ENCODE assay signal across 8 cellular contexts in the genomic region with DNA sequence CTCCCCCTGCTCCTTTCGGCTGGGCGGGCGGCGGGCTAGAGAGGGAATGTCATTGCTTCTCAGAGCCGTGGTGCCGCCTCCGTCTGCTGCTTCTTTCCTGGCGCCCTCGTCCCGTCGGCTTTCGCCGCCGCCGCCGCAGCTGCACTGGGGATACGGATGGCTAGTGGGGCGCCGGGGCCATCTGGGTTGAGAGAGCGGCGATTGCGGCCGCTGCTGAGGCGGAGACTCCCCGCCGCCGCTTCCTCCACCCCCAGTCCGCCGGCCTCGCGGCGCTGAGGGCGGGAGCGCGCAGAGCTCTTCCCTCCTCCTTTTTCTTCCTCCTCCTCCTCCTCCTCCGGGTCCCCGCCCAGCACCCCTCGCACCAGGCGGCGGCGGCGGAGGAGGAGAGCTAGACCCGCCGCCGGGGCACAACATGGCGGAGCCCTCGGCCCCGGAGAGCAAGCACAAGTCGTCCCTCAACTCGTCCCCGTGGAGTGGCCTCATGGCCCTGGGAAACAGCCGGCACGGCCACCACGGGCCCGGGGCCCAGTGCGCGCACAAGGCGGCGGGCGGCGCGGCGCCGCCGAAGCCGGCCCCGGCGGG. TPM values are rescaled to one million over a fixed set of nuclear protein-coding genes. Genes with fewer than 3 reads are reported as not detected.
DNase-seq lines count a peak whose midpoint lies in the region; ATAC-seq and TF ChIP-seq lines count a peak whose summit lies in the region.

A gene (plus strand): TSS at position 339 of the 582 bp plus-strand sequence. CDS start 74 bp downstream, at position 413.

- intact Hi-C loops in colonic mucosa (cut with DNase I): no loop called here
- intact Hi-C loops in left lung (cut with DNase I): no loop called here

- H3K4me1 ChIP-seq in colonic mucosa: peaks cover 9% of the 10 kb centered on the region
- H3K4me1 ChIP-seq in left lung: peaks cover 27 to 49% of the 10 kb centered on the region in 2 donors

- H3K27ac ChIP-seq in VCaP (peak within 1 kb of the TSS; percentile 97), colonic mucosa (peak within 1 kb of the TSS; percentile 99), left lung (peak within 1 kb of the TSS; percentile 97 to 98)

- H3K4me3 ChIP-seq in colonic mucosa: peak within 1 kb of the TSS; percentile 98
- H3K4me3 ChIP-seq in left lung: peak within 1 kb of the TSS; percentile 92 to 93

- H3K36me3 ChIP-seq in colonic mucosa (no peaks in the 10 kb centered on the region), left lung (no peaks in the 10 kb centered on the region)

- peak within 1 kb of the TSS; percentile 97 to 98 for H3K9ac ChIP-seq in colonic mucosa (ENCODE audit: low read depth in 2 of 2, low read length in 2 of 2)

- no peak for TF ChIP-seq CTCF in VCaP (conservative IDR thresholded peaks at IDR 0.05)
- no peak for TF ChIP-seq CTCF in colonic mucosa (IDR thresholded peaks at IDR 0.05)
- TF ChIP-seq CTCF in left lung (IDR thresholded peaks at IDR 0.05): no peak

- DNase-seq in NCI-H345 (lab: John Stamatoyannopoulos, UW) (peak; percentile 69), NCI-H345 treated with DMSO at 0.1 percent for 48 hours (lab: John Stamatoyannopoulos, UW; ENCODE audit: unreplicated experiment) (no peak), NCI-H1092 (lab: John Stamatoyannopoulos, UW) (peak; percentile 51), colonic mucosa (peak; percentile 86), left lung (peak; percentile 90 to 97)
- DNase-seq in stimulated activated CD4-positive, alpha-beta T cell treated with anti-CD3 and anti-CD28 coated beads, Interleukin-4, amount 100 ng/mL, for 1 hour: peak; percentile 83

- H3K9me3 ChIP-seq in colonic mucosa (no peaks in the 10 kb centered on the region), left lung (no peaks in the 10 kb centered on the region)

- ATAC-seq in HG02610 (IDR thresholded peaks at IDR 0.05; ENCODE audit: unreplicated experiment): peak; percentile 58
- ATAC-seq in left lung: peak; percentile 78

- H3K27me3 ChIP-seq in colonic mucosa: no peaks in the 10 kb centered on the region
- no peaks in the 10 kb centered on the region for H3K27me3 ChIP-seq in left lung

RNA-seq across cellular contexts. Expression of the gene that starts here (rescaled TPM):
- total RNA-seq in colonic mucosa: 100 to 1,000 TPM; 118 to 143 TPM
- 100 to 1,000 TPM; 127 to 139 TPM for total RNA-seq in left lung
